Comparison of ENCODE assay signal across 22 cellular contexts in the genomic region with DNA sequence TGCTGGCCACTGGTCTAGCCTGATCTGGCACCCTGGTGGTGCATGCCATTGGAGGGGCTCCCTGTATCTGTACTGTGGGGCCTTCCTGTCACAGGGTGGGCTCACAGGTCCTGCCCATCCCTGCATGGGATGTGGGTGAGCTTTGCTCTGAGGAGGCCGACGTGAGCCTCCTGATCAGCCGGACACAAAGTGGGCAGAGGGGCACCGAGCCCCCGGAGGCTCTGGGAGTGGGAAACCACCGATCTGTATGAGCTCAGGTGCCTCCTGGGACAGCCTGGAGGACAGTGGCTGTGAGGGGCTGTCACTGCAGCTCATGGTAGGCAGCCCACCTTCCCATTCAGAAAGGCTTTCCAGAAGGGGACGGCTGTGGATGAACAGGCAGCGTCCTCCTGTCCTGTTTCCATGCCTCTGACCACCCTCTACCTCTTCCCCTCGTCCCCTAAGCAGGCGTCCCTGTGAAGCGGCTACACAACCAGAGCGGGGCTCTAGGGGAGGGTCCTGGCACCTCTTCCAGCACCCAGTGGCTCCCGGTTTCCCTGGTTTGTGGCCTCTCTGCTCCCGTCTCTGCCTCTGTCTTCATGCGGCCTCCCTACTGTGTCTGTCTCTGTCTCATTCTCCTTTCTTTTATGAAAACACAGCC.
DNase-seq lines count a peak whose midpoint lies in the region; ATAC-seq, FAIRE-seq and TF ChIP-seq lines count a peak whose summit lies in the region.
"Had no signal": no experiment of that assay in that cellular context is flagged by ENCODE, and none has a peak within 500 bp of the region (broad histone marks: within the 10 kb centered on the region; RNA-seq: fewer than 3 reads in every experiment).

No MANE protein-coding gene starts in this region.

- H3K36me3 ChIP-seq in right atrium auricular region (no peaks in the 10 kb centered on the region), kidney (ENCODE audit: control insufficient read depth in 1 of 2, insufficient read depth in 2 of 2, low read length in 2 of 2) (no peaks in the 10 kb centered on the region)
- H3K36me3 ChIP-seq: pancreas had no signal

- H3K27me3 ChIP-seq in right atrium auricular region: no peaks in the 10 kb centered on the region
- H3K27me3 ChIP-seq: pancreas had no signal

- intact Hi-C loops in left ventricle myocardium superior (cut with micrococcal nuclease) (no loop called here), kidney (cut with DNase I) (no loop called here)

- peak overlapping the region; percentile 87 to 95 for H3K27ac ChIP-seq in right atrium auricular region
- H3K27ac ChIP-seq in kidney (ENCODE audit: low read depth in 2 of 2, low read length in 2 of 2): no peak overlapping the region

- no peak for FAIRE-seq in kidney (lab: Jason Lieb, UNC)
- FAIRE-seq: endothelial cell of umbilical vein, G401.6, H1, pancreas had no signal

- ATAC-seq in left ventricle myocardium superior (no peak), GM21737 (IDR thresholded peaks at IDR 0.05; ENCODE audit: unreplicated experiment) (no peak)
- ATAC-seq: activated T-helper 17 cell treated with anti-CD3 and anti-CD28 coated beads, Interleukin-2, amount 50 U/mL, for 72 hours; pancreas had no signal

- no peak overlapping the region for H3K4me3 ChIP-seq in right atrium auricular region
- H3K4me3 ChIP-seq in kidney (ENCODE audit: low read length in 2 of 2): no peak overlapping the region
- H3K4me3 ChIP-seq: pancreas, skin epidermis had no signal

- TF ChIP-seq CTCF in right atrium auricular region (IDR thresholded peaks at IDR 0.05): no peak
- TF ChIP-seq CTCF in kidney (IDR thresholded peaks at IDR 0.05; ENCODE audit: borderline replicate concordance, extremely low read depth, insufficient read depth): no peak

- H3K9me3 ChIP-seq in right atrium auricular region: no peaks in the 10 kb centered on the region
- no peaks in the 10 kb centered on the region for H3K9me3 ChIP-seq in kidney (ENCODE audit: control insufficient read depth in 1 of 2, low read length in 2 of 2)
- H3K9me3 ChIP-seq: pancreas had no signal

- DNase-seq in right atrium auricular region (ENCODE audit: low spot score): peak; percentile 54
- DNase-seq in left ventricle myocardium superior: no peak
- DNase-seq in kidney: peak; percentile 69
- peak; percentile 9 for DNase-seq in retina
- DNase-seq in UCSD-AML1 (lab: John Stamatoyannopoulos, UW; ENCODE audit: unreplicated experiment): no peak
- DNase-seq in NCI-H1694 (lab: John Stamatoyannopoulos, UW): no peak
- DNase-seq: activated CD4-positive, CD25-positive, alpha-beta regulatory T cell; dermis blood vessel endothelial cell; hippocampal formation; mammary epithelial cell; MM.1S; NCI-H1436 treated with DMSO at 0.1 percent for 48 hours; NCI-H524; stimulated activated CD4-positive, alpha-beta T cell treated with anti-CD3 and anti-CD28 coated beads, Interleukin-2, amount 100 ng/mL, for 48 hours; T-helper 9 cell had no signal

- H3K4me1 ChIP-seq in right atrium auricular region (peaks cover 0 to 49% of the 10 kb centered on the region in 2 donors), kidney (ENCODE audit: control insufficient read depth in 1 of 2, insufficient read depth in 1 of 2, low read depth in 1 of 2, low read length in 2 of 2) (peaks cover 9 to 17% of the 10 kb centered on the region in 2 donors)

- H3K9ac ChIP-seq in kidney (ENCODE audit: low read length in 2 of 2): no peak overlapping the region

Comparison
In these comparisons a context has a peak if more than half of its experiments do, and no peak if none do; other contexts are left out.
1. DNase-seq: peak in right atrium auricular region (single experiment), kidney (single experiment) and retina (single experiment); none in left ventricle myocardium superior (single experiment), UCSD-AML1 (single experiment) and NCI-H1694 (single experiment).
2. H3K27ac ChIP-seq: peak in right atrium auricular region (2 of 2); none in kidney (0 of 2).